Comparison of ENCODE assay signal across 12 cellular contexts in the genomic region with DNA sequence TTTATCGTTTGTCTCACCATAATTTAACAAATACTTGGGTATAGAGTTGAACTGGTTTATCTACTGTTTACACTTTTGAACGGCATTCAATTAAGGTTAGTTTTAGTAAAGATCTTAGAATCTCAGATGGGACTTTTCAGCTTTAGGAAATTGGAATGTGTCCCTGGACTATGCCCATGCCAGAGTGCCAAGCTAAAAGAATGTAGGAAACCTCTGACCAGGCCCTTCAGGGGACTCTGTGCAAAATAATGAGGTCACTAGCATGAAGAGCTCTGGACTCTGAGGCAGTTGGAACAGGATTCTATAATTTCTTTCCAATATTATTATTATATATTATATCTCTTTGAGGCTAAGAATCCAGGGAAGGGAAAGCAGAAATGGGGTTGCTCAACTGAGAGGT. TPM values are rescaled to one million over a fixed set of nuclear protein-coding genes. Genes with fewer than 3 reads are reported as not detected.
"Had no signal": no experiment of that assay in that cellular context is flagged by ENCODE, and none has a peak within 500 bp of the region (broad histone marks: within the 10 kb centered on the region; RNA-seq: fewer than 3 reads in every experiment).

No MANE protein-coding gene starts in this region.

- H3K9me3 Mint-ChIP-seq: HFFc6, IgD-negative memory B cell had no signal

- H3K36me3 ChIP-seq: HAP-1 had no signal

- H3K27me3 Mint-ChIP-seq: IgD-negative memory B cell had no signal

- H2AFZ ChIP-seq: GM23248 had no signal

- H3K4me3 Mint-ChIP-seq: HFFc6, IgD-negative memory B cell had no signal

- ATAC-seq: HCT116 had no signal

- H3K4me2 ChIP-seq: KMS-11 had no signal

- H3K9me3 ChIP-seq: HAP-1 had no signal

- H3K4me1 ChIP-seq: HAP-1 had no signal

- H3K27ac ChIP-seq: GM23248, KMS-11 had no signal

- FAIRE-seq: HTR-8/SVneo had no signal

- H3K4me3 ChIP-seq: GM23248, HAP-1 had no signal

- H3K9ac ChIP-seq: GM23248, KMS-11 had no signal

- DNase-seq: GM23248, GOT3, H7, HFFc6, KBM-7 had no signal

- H3K27ac Mint-ChIP-seq: HFFc6 had no signal

RNA-seq across cellular contexts. Expression of a gene that starts 48.8 kb away (rescaled TPM):
- total RNA-seq: GM23248, H4, HFFc6, HT-29 had no signal
- polyA plus RNA-seq: IgD-negative memory B cell had no signal
